Comparison of ENCODE assay signal across 13 cellular contexts in the genomic region with DNA sequence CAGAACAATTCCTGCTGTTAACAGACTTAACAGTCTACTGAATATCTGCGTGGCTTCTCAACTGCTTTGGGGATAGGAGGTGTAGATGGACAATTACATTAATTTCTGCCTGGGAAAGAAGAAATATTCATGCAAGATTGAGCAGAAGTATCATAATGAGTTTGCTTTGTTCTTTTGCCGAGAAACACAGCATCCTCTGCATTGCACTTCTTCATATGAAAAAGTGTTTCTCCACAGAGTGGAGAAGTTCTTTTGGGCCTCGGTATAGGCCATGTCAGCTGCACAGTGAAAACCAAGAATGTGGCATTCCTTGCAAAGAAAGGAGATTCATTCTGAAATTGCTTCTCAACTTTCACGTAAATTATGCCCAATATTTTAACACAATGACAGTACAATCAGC. TPM values are rescaled to one million over a fixed set of nuclear protein-coding genes. Genes with fewer than 3 reads are reported as not detected.
A peak's percentile ranks its signal among the peaks of the same experiment; 100 is the strongest.
DNase-seq lines count a peak whose midpoint lies in the region; ATAC-seq, FAIRE-seq and TF ChIP-seq lines count a peak whose summit lies in the region.
"Had no signal": no experiment of that assay in that cellular context is flagged by ENCODE, and none has a peak within 500 bp of the region (broad histone marks: within the 10 kb centered on the region; RNA-seq: fewer than 3 reads in every experiment).

No MANE protein-coding gene starts in this region.

- TF ChIP-seq POLR2A in GM12892 (IDR thresholded peaks at IDR 0.05; ENCODE audit: low read depth, low read length) = no peak

- H3K27me3 Mint-ChIP-seq in IgD-negative memory B cell (no peaks in the 10 kb centered on the region), WTC11 (ENCODE audit: low read depth) (no peaks in the 10 kb centered on the region)

- peak; percentile 49 for ATAC-seq in GM19324 (IDR thresholded peaks at IDR 0.05; ENCODE audit: low FRiP score, unreplicated experiment)
- peak; percentile 64 for ATAC-seq in HG02642 (IDR thresholded peaks at IDR 0.05; ENCODE audit: poor library complexity, unreplicated experiment)
- no peak for ATAC-seq in WTC11

- no peaks in the 10 kb centered on the region for H3K36me3 Mint-ChIP-seq in IgD-negative memory B cell
- no peaks in the 10 kb centered on the region for H3K36me3 Mint-ChIP-seq in WTC11

- H3K27ac Mint-ChIP-seq in IgD-negative memory B cell = peak overlapping the region in 1 of 3 donors; percentile 47
- H3K27ac Mint-ChIP-seq in WTC11 = no peak overlapping the region

- peak; percentile 96 for FAIRE-seq in GM12892 (lab: Jason Lieb, UNC)

- TF ChIP-seq CTCF in WTC11 (IDR thresholded peaks at IDR 0.05) = no peak

- CTCF ChIA-PET in WTC11 (lab: Charles Lee) = no interaction called here

- H3K9me3 Mint-ChIP-seq in IgD-negative memory B cell (no peaks in the 10 kb centered on the region), WTC11 (no peaks in the 10 kb centered on the region)
- H3K9me3 Mint-ChIP-seq: neural crest cell had no signal

- POLR2A ChIA-PET in WTC11 (lab: Charles Lee) = no interaction called here

- peak overlapping the region in 3 of 4 donors; percentile 19 to 61 (median 38) for H3K4me3 Mint-ChIP-seq in IgD-negative memory B cell
- H3K4me3 Mint-ChIP-seq in WTC11 = no peak overlapping the region
- H3K4me3 Mint-ChIP-seq: neural crest cell had no signal

- DNase-seq in GM12892 (ENCODE audit: insufficient read length) = no peak
- no peak for DNase-seq in NCI-H226
- no peak for DNase-seq in SW480 (ENCODE audit: low spot score)
- no peak for DNase-seq in activated CD8-positive, alpha-beta memory T cell treated with anti-CD3 and anti-CD28 coated beads, Interleukin-2, amount 50 U/mL, for 4 hours
- DNase-seq in WTC11 (ENCODE audit: low spot score) = no peak
- DNase-seq: activated CD4-positive, alpha-beta T cell treated with anti-CD3 and anti-CD28 coated beads for 4 hours; C1 segment of cervical spinal cord; left ventricle myocardium inferior; NCI-H1930 had no signal

- H3K4me1 Mint-ChIP-seq in IgD-negative memory B cell (peaks cover 11 to 26% (median 21%) of the 10 kb centered on the region in 3 donors), WTC11 (peaks cover 16% of the 10 kb centered on the region)

TF ChIP-seq in WTC11, 78 proteins besides CTCF, POLR2A, EP300 and RAD21:
- TF ChIP-seq ZNF219 (CRISPR knock-in tag; IDR thresholded peaks at IDR 0.05; ENCODE audit: borderline replicate concordance) (no peak), FOXP1 (CRISPR knock-in tag; IDR thresholded peaks at IDR 0.05; ENCODE audit: borderline replicate concordance) (no peak)
- TF ChIP-seq, protein P1, sequence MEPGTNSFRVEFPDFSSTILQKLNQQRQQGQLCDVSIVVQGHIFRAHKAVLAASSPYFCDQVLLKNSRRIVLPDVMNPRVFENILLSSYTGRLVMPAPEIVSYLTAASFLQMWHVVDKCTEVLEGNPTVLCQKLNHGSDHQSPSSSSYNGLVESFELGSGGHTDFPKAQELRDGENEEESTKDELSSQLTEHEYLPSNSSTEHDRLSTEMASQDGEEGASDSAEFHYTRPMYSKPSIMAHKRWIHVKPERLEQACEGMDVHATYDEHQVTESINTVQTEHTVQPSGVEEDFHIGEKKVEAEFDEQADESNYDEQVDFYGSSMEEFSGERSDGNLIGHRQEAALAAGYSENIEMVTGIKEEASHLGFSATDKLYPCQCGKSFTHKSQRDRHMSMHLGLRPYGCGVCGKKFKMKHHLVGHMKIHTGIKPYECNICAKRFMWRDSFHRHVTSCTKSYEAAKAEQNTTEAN (CRISPR knock-in tag; IDR thresholded peaks at IDR 0.05) = no peak

RNA-seq across cellular contexts. Expression of gene SNX2, which starts 17.6 kb away (rescaled TPM):
- polyA plus RNA-seq in GM12892 (2012; ENCODE audit: missing spikeins) = 67.9 TPM
- 379 TPM for polyA plus RNA-seq in IgD-negative memory B cell
- total RNA-seq in WTC11 (2021) = 63.7 to 68.9 TPM (median 66.6 TPM) in 3 replicates
